ENCODE assay signal across 1 cellular context in the genomic region with DNA sequence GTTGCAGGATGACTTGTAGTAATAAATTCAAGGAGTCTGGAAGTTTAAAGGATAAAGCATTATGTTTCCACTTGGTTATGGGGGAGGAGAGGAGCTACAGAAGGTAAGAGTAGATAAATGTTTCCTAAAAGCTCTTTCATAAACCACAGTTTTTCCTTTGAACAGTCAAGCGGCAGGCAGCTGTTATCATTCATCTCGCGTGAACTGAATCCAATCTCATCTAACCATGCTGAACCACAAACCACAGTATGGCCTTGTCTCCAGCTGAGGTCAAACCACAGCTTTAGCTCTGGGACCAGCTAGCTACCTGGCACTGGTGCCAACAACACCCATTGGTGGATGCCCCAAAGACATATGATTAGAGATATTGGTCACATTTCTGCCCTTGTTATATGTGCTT.
TF ChIP-seq lines count a peak whose summit lies in the region.

No MANE protein-coding gene starts in this region.

TF ChIP-seq in K562, 482 proteins besides CTCF, POLR2A, EP300 and RAD21 (continued from another document and continues in another):
- TF ChIP-seq PKNOX1 (IDR thresholded peaks at IDR 0.05) (peak; percentile 16; the same call in 1 of the 2 replicates), HDAC8 (tag; IDR thresholded peaks at IDR 0.05) (no peak), ZFP36 (IDR thresholded peaks at IDR 0.05; ENCODE audit: low read depth, low read length, partially characterized antibody) (no peak), ZNF174 (CRISPR knock-in tag; IDR thresholded peaks at IDR 0.05) (no peak), ZNF79 (CRISPR knock-in tag; IDR thresholded peaks at IDR 0.05; ENCODE audit: low read depth) (no peak), TCF7L2 (IDR thresholded peaks at IDR 0.05; ENCODE audit: low read depth, low read length) (peak; percentile 66; the same call in 1 of the 2 replicates), SAP30 (IDR thresholded peaks at IDR 0.05; ENCODE audit: borderline replicate concordance, insufficient read depth, low read depth, low read length, poor library complexity, severe bottlenecking) (no peak), SMARCE1 (IDR thresholded peaks at IDR 0.05) (peak; percentile 95), GTF2A2 (tag; IDR thresholded peaks at IDR 0.05) (no peak), FOSL1 (tag; conservative IDR thresholded peaks at IDR 0.05) (peak; percentile 73), U2AF1 (optimal IDR thresholded peaks at IDR 0.05; ENCODE audit: low read depth, low read length) (no peak), ZNF436 (CRISPR knock-in tag; IDR thresholded peaks at IDR 0.05) (no peak), ZNF316 (IDR thresholded peaks at IDR 0.05) (no peak), KDM1A (IDR thresholded peaks at IDR 0.05) (peak; percentile 99), HDAC3 (IDR thresholded peaks at IDR 0.05; ENCODE audit: borderline replicate concordance, partially characterized antibody) (peak; percentile 89), ZNF239 (CRISPR knock-in tag; IDR thresholded peaks at IDR 0.05) (no peak), DPF2 (IDR thresholded peaks at IDR 0.05) (peak; percentile 89), EZH2 (IDR thresholded peaks at IDR 0.05; ENCODE audit: borderline replicate concordance, low read depth, low read length) (no peak), HDGF (IDR thresholded peaks at IDR 0.05) (no peak), E2F5 (CRISPR knock-in tag; IDR thresholded peaks at IDR 0.05) (no peak), BCOR (IDR thresholded peaks at IDR 0.05) (peak; percentile 94), CBX3 (IDR thresholded peaks at IDR 0.05; ENCODE audit: borderline replicate concordance in 1 of 2, low read length in 2 of 2) (peak in 1 of 2 experiments; percentile 40; a peak in 1 of 3 replicates), JUND (IDR thresholded peaks at IDR 0.05; ENCODE audit: borderline replicate concordance, low read depth, low read length) (no peak), JUND (tag; IDR thresholded peaks at IDR 0.05; ENCODE audit: borderline replicate concordance, low read depth, low read length) (no peak; the same call in 2 of the 3 replicates), KAT8 (IDR thresholded peaks at IDR 0.05; ENCODE audit: low read depth) (no peak), RBFOX2 (IDR thresholded peaks at IDR 0.05; ENCODE audit: low read depth, low read length) (no peak), MCM7 (IDR thresholded peaks at IDR 0.05) (no peak), ZNF507 (tag; conservative IDR thresholded peaks at IDR 0.05) (no peak), HNRNPK (IDR thresholded peaks at IDR 0.05; ENCODE audit: low read depth, low read length, poor library complexity, severe bottlenecking) (no peak), SMAD2 (IDR thresholded peaks at IDR 0.05; ENCODE audit: low read depth, low read length) (no peak), RBM14 (IDR thresholded peaks at IDR 0.05; ENCODE audit: borderline replicate concordance, insufficient read depth, low read depth, low read length) (no peak), CTBP1 (IDR thresholded peaks at IDR 0.05; ENCODE audit: borderline replicate concordance) (peak; percentile 50; the same call in 1 of the 2 replicates), XRCC3 (IDR thresholded peaks at IDR 0.05) (no peak), TEAD4 (IDR thresholded peaks at IDR 0.05; ENCODE audit: low read length) (peak; percentile 99), TEAD4 (CRISPR knock-in tag; IDR thresholded peaks at IDR 0.05; ENCODE audit: borderline replicate concordance) (no peak), TCFL5 (CRISPR knock-in tag; conservative IDR thresholded peaks at IDR 0.05) (no peak), RBM15 (IDR thresholded peaks at IDR 0.05; ENCODE audit: insufficient read depth, low read length) (no peak), ZNF77 (CRISPR knock-in tag; IDR thresholded peaks at IDR 0.05) (no peak), KLF6 (CRISPR knock-in tag; IDR thresholded peaks at IDR 0.05; ENCODE audit: borderline replicate concordance) (no peak; the same call in 1 of the 2 replicates), ZNF274 (IDR thresholded peaks at IDR 0.05; ENCODE audit: borderline replicate concordance, low read depth, low read length) (no peak), ZNF644 (tag; IDR thresholded peaks at IDR 0.05; ENCODE audit: low read depth) (peak; percentile 65; the same call in 1 of the 2 replicates), RBM17 (IDR thresholded peaks at IDR 0.05; ENCODE audit: borderline replicate concordance, low read depth, low read length) (no peak), ZBTB1 (CRISPR knock-in tag; IDR thresholded peaks at IDR 0.05; ENCODE audit: borderline replicate concordance, low read depth) (peak; percentile 65; the same call in 1 of the 2 replicates), E2F6 (IDR thresholded peaks at IDR 0.05; ENCODE audit: borderline replicate concordance in 1 of 2, extremely low read depth in 1 of 2, insufficient read depth in 1 of 2, insufficient read length in 1 of 2, low read depth in 1 of 2, low read length in 1 of 2, poor library complexity in 1 of 2, severe bottlenecking in 1 of 2) (no peak), RB1 (IDR thresholded peaks at IDR 0.05; ENCODE audit: low read depth) (no peak), L3MBTL2 (IDR thresholded peaks at IDR 0.05) (no peak), SRSF3 (IDR thresholded peaks at IDR 0.05; ENCODE audit: insufficient read depth, low read length) (no peak), KDM2B (CRISPR knock-in tag; IDR thresholded peaks at IDR 0.05) (no peak)
- TF ChIP-seq, protein P1, sequence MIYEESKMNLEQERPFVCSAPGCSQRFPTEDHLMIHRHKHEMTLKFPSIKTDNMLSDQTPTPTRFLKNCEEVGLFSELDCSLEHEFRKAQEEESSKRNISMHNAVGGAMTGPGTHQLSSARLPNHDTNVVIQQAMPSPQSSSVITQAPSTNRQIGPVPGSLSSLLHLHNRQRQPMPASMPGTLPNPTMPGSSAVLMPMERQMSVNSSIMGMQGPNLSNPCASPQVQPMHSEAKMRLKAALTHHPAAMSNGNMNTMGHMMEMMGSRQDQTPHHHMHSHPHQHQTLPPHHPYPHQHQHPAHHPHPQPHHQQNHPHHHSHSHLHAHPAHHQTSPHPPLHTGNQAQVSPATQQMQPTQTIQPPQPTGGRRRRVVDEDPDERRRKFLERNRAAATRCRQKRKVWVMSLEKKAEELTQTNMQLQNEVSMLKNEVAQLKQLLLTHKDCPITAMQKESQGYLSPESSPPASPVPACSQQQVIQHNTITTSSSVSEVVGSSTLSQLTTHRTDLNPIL (CRISPR knock-in tag; IDR thresholded peaks at IDR 0.05) = no peak
- TF ChIP-seq, protein P2, sequence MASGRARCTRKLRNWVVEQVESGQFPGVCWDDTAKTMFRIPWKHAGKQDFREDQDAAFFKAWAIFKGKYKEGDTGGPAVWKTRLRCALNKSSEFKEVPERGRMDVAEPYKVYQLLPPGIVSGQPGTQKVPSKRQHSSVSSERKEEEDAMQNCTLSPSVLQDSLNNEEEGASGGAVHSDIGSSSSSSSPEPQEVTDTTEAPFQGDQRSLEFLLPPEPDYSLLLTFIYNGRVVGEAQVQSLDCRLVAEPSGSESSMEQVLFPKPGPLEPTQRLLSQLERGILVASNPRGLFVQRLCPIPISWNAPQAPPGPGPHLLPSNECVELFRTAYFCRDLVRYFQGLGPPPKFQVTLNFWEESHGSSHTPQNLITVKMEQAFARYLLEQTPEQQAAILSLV (tag; IDR thresholded peaks at IDR 0.05) = no peak
- TF ChIP-seq, protein P3, sequence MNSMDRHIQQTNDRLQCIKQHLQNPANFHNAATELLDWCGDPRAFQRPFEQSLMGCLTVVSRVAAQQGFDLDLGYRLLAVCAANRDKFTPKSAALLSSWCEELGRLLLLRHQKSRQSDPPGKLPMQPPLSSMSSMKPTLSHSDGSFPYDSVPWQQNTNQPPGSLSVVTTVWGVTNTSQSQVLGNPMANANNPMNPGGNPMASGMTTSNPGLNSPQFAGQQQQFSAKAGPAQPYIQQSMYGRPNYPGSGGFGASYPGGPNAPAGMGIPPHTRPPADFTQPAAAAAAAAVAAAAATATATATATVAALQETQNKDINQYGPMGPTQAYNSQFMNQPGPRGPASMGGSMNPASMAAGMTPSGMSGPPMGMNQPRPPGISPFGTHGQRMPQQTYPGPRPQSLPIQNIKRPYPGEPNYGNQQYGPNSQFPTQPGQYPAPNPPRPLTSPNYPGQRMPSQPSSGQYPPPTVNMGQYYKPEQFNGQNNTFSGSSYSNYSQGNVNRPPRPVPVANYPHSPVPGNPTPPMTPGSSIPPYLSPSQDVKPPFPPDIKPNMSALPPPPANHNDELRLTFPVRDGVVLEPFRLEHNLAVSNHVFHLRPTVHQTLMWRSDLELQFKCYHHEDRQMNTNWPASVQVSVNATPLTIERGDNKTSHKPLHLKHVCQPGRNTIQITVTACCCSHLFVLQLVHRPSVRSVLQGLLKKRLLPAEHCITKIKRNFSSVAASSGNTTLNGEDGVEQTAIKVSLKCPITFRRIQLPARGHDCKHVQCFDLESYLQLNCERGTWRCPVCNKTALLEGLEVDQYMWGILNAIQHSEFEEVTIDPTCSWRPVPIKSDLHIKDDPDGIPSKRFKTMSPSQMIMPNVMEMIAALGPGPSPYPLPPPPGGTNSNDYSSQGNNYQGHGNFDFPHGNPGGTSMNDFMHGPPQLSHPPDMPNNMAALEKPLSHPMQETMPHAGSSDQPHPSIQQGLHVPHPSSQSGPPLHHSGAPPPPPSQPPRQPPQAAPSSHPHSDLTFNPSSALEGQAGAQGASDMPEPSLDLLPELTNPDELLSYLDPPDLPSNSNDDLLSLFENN (IDR thresholded peaks at IDR 0.05; ENCODE audit: low read depth in 2 of 2, low read length in 2 of 2) = peak in 1 of 2 experiments; percentile 91; a peak in 2 of 4 replicates
- TF ChIP-seq, protein P4, sequence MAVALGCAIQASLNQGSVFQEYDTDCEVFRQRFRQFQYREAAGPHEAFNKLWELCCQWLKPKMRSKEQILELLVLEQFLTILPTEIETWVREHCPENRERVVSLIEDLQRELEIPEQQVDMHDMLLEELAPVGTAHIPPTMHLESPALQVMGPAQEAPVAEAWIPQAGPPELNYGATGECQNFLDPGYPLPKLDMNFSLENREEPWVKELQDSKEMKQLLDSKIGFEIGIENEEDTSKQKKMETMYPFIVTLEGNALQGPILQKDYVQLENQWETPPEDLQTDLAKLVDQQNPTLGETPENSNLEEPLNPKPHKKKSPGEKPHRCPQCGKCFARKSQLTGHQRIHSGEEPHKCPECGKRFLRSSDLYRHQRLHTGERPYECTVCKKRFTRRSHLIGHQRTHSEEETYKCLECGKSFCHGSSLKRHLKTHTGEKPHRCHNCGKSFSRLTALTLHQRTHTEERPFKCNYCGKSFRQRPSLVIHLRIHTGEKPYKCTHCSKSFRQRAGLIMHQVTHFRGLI (CRISPR knock-in tag; IDR thresholded peaks at IDR 0.05) = no peak
- TF ChIP-seq, protein P5, sequence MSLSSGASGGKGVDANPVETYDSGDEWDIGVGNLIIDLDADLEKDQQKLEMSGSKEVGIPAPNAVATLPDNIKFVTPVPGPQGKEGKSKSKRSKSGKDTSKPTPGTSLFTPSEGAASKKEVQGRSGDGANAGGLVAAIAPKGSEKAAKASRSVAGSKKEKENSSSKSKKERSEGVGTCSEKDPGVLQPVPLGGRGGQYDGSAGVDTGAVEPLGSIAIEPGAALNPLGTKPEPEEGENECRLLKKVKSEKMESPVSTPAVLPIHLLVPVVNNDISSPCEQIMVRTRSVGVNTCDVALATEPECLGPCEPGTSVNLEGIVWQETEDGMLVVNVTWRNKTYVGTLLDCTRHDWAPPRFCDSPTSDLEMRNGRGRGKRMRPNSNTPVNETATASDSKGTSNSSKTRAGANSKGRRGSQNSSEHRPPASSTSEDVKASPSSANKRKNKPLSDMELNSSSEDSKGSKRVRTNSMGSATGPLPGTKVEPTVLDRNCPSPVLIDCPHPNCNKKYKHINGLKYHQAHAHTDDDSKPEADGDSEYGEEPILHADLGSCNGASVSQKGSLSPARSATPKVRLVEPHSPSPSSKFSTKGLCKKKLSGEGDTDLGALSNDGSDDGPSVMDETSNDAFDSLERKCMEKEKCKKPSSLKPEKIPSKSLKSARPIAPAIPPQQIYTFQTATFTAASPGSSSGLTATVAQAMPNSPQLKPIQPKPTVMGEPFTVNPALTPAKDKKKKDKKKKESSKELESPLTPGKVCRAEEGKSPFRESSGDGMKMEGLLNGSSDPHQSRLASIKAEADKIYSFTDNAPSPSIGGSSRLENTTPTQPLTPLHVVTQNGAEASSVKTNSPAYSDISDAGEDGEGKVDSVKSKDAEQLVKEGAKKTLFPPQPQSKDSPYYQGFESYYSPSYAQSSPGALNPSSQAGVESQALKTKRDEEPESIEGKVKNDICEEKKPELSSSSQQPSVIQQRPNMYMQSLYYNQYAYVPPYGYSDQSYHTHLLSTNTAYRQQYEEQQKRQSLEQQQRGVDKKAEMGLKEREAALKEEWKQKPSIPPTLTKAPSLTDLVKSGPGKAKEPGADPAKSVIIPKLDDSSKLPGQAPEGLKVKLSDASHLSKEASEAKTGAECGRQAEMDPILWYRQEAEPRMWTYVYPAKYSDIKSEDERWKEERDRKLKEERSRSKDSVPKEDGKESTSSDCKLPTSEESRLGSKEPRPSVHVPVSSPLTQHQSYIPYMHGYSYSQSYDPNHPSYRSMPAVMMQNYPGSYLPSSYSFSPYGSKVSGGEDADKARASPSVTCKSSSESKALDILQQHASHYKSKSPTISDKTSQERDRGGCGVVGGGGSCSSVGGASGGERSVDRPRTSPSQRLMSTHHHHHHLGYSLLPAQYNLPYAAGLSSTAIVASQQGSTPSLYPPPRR (CRISPR knock-in tag; IDR thresholded peaks at IDR 0.05; ENCODE audit: borderline replicate concordance) = no peak
- TF ChIP-seq, protein P6, sequence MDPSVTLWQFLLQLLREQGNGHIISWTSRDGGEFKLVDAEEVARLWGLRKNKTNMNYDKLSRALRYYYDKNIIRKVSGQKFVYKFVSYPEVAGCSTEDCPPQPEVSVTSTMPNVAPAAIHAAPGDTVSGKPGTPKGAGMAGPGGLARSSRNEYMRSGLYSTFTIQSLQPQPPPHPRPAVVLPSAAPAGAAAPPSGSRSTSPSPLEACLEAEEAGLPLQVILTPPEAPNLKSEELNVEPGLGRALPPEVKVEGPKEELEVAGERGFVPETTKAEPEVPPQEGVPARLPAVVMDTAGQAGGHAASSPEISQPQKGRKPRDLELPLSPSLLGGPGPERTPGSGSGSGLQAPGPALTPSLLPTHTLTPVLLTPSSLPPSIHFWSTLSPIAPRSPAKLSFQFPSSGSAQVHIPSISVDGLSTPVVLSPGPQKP (CRISPR knock-in tag; IDR thresholded peaks at IDR 0.05) = no peak
